In the genomic region with DNA sequence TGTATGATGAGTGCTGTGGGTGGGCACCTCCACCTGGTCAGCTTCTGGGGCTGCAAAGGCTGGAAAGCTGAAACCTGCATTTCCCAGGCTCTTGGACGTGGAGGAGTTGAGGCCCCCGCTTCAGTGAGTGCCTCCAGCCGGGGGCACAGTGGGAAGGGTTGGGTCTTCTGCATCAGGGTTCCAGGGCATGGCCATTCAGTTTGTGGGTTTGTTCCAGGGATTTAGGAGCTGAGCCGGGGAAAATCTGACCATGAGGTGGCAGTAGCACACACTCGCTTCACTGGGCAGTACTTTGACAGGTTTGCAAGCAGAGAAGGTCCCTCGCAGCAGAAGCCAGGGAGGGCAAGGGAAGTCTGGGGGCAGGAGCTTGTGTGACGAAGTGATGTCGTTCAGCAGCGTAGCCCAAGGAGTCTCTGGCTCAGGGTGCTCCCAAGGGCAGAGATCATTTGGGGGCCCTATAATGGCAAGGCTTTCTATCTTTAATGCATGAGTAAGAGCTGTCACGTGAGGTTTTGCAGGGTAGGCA, we compare ENCODE assay signal across 9 cellular contexts.
DNase-seq lines count a peak whose midpoint lies in the region; ATAC-seq, FAIRE-seq and TF ChIP-seq lines count a peak whose summit lies in the region.
"Had no signal": no experiment of that assay in that cellular context is flagged by ENCODE, and none has a peak within 500 bp of the region (broad histone marks: within the 10 kb centered on the region; RNA-seq: fewer than 3 reads in every experiment).

No MANE protein-coding gene starts in this region.

- H3K4me1 ChIP-seq in breast epithelium (peaks cover 0 to 5% of the 10 kb centered on the region in 2 donors), endothelial cell of umbilical vein (ENCODE audit: control insufficient read depth, extremely low read depth, insufficient read depth, low read length) (no peaks in the 10 kb centered on the region), upper lobe of right lung (no peaks in the 10 kb centered on the region), uterus (peaks cover 0 to 15% of the 10 kb centered on the region in 2 donors)

- no peaks in the 10 kb centered on the region for H3K27me3 ChIP-seq in breast epithelium
- H3K27me3 ChIP-seq in endothelial cell of umbilical vein (ENCODE audit: control insufficient read depth in 2 of 2, insufficient read depth in 2 of 2, low read length in 2 of 2): no peaks in the 10 kb centered on the region
- H3K27me3 ChIP-seq in upper lobe of right lung: peaks cover 5% of the 10 kb centered on the region
- H3K27me3 ChIP-seq in uterus: no peaks in the 10 kb centered on the region

- no peak overlapping the region for H3K9ac ChIP-seq in endothelial cell of umbilical vein (replicated peaks; ENCODE audit: extremely low read depth, insufficient read depth, low read length)

- TF ChIP-seq POLR2A in breast epithelium (IDR thresholded peaks at IDR 0.05) (no peak), endothelial cell of umbilical vein (IDR thresholded peaks at IDR 0.05; ENCODE audit: low read depth, low read length) (no peak), uterus (IDR thresholded peaks at IDR 0.05) (no peak)

- CTCF ChIA-PET in MCF 10A (lab: Yijun Ruan, JAX) (interaction anchor here (0.6 to 1.5 kb wide), 15 partner anchors 11 to 763 kb away, joined by 3 to 10 read pairs (median 4); no protein-coding TSS in a partner anchor), endothelial cell of umbilical vein (lab: Charles Lee) (interaction anchor here (0.6 to 1.6 kb wide), 42 partner anchors 9 to 767 kb away, joined by 3 to 22 read pairs (median 4); no protein-coding TSS in a partner anchor)

- no peaks in the 10 kb centered on the region for H4K20me1 ChIP-seq in endothelial cell of umbilical vein (replicated peaks; ENCODE audit: control insufficient read depth, extremely low read depth, insufficient read depth, low read length)

- no peaks in the 10 kb centered on the region for H3K36me3 Mint-ChIP-seq in MCF 10A (ENCODE audit: insufficient read depth, unreplicated experiment)
- H3K36me3 Mint-ChIP-seq: activated naive CD8-positive, alpha-beta T cell had no signal

- no peaks in the 10 kb centered on the region for H3K9me3 Mint-ChIP-seq in MCF 10A (ENCODE audit: unreplicated experiment)

- dilution Hi-C loops in endothelial cell of umbilical vein (cut with MboI; ENCODE audit: extremely low pct_ligation_motif_present, low sequenced_read_pairs): no loop called here

- peaks cover 0 to 5% of the 10 kb centered on the region in 2 donors for H3K9me3 ChIP-seq in breast epithelium
- no peaks in the 10 kb centered on the region for H3K9me3 ChIP-seq in endothelial cell of umbilical vein (replicated peaks; ENCODE audit: control insufficient read depth, insufficient read depth, low read length)
- no peaks in the 10 kb centered on the region for H3K9me3 ChIP-seq in upper lobe of right lung
- H3K9me3 ChIP-seq in uterus: no peaks in the 10 kb centered on the region

- no peak overlapping the region for H3K27ac Mint-ChIP-seq in MCF 10A (ENCODE audit: low read depth, unreplicated experiment)
- H3K27ac Mint-ChIP-seq: activated naive CD8-positive, alpha-beta T cell had no signal

- DNase-seq in MCF 10A (ENCODE audit: unreplicated experiment) (peak; percentile 76), breast epithelium (ENCODE audit: low spot score in 2 of 2) (no peak), NCI-H524 (lab: John Stamatoyannopoulos, UW) (peak; percentile 24 to 72), endothelial cell of umbilical vein (ENCODE audit: low read depth, low spot score) (peak; percentile 64), upper lobe of right lung (no peak), uterus (no peak)
- DNase-seq in stimulated activated naive CD4-positive, alpha-beta T cell (lab: John Stamatoyannopoulos, UW): no peak

- no peak for ATAC-seq in upper lobe of right lung
- ATAC-seq in GM18519 (IDR thresholded peaks at IDR 0.05; ENCODE audit: low FRiP score, unreplicated experiment): no peak

- H3K4me1 Mint-ChIP-seq in MCF 10A (ENCODE audit: insufficient read depth, unreplicated experiment): peaks cover 6% of the 10 kb centered on the region

- BruUV-seq in MCF 10A (replicated peaks; lab: Mats Ljungman, UMichigan) (no TSS peak), endothelial cell of umbilical vein (replicated peaks; lab: Mats Ljungman, UMichigan) (no TSS peak)

- H3K4me3 Mint-ChIP-seq in MCF 10A (ENCODE audit: unreplicated experiment): no peak overlapping the region
- H3K4me3 Mint-ChIP-seq: activated naive CD8-positive, alpha-beta T cell had no signal

- POLR2A ChIA-PET in MCF 10A (lab: Yijun Ruan, JAX) (interaction anchor here (0.5 to 1.4 kb wide), 7 partner anchors 24 to 766 kb away, joined by 3 to 6 read pairs (median 4); no protein-coding TSS in a partner anchor), endothelial cell of umbilical vein (lab: Charles Lee) (interaction anchor here (0.6 to 1.0 kb wide), 3 partner anchors 134 to 441 kb away, joined by 3 to 5 read pairs (median 4); no protein-coding TSS in a partner anchor)

- no peak overlapping the region for H2AFZ ChIP-seq in endothelial cell of umbilical vein (ENCODE audit: low read depth, low read length)

- no peaks in the 10 kb centered on the region for H3K27me3 Mint-ChIP-seq in MCF 10A (ENCODE audit: insufficient read depth, unreplicated experiment)

- no peaks in the 10 kb centered on the region for H3K36me3 ChIP-seq in breast epithelium
- H3K36me3 ChIP-seq in endothelial cell of umbilical vein (ENCODE audit: control insufficient read depth in 2 of 2, extremely low read depth in 1 of 2, insufficient read depth in 2 of 2, low read length in 2 of 2): no peaks in the 10 kb centered on the region
- no peaks in the 10 kb centered on the region for H3K36me3 ChIP-seq in upper lobe of right lung
- H3K36me3 ChIP-seq in uterus: no peaks in the 10 kb centered on the region

- H3K4me2 ChIP-seq in endothelial cell of umbilical vein (ENCODE audit: insufficient read depth, low read length): no peak overlapping the region

- peak; percentile 85 for FAIRE-seq in endothelial cell of umbilical vein (lab: Jason Lieb, UNC)

- H3K79me2 ChIP-seq in endothelial cell of umbilical vein (ENCODE audit: control insufficient read depth, insufficient read depth, low read length): no peaks in the 10 kb centered on the region

- H3K27ac ChIP-seq in breast epithelium (no peak overlapping the region), endothelial cell of umbilical vein (ENCODE audit: insufficient read depth, low read depth, low read length) (no peak overlapping the region), upper lobe of right lung (no peak overlapping the region), uterus (no peak overlapping the region)

- TF ChIP-seq CTCF in MCF 10A (IDR thresholded peaks at IDR 0.05; ENCODE audit: unreplicated experiment): peak; percentile 54
- TF ChIP-seq CTCF in breast epithelium (IDR thresholded peaks at IDR 0.05): no peak
- TF ChIP-seq CTCF in endothelial cell of umbilical vein (IDR thresholded peaks at IDR 0.05; ENCODE audit: extremely low read depth in 1 of 2, insufficient read depth in 1 of 2, low read depth in 1 of 2, low read length in 2 of 2): peak; percentile 62 to 74
- TF ChIP-seq CTCF in upper lobe of right lung (IDR thresholded peaks at IDR 0.05): peak; percentile 17
- TF ChIP-seq CTCF in uterus (IDR thresholded peaks at IDR 0.05): no peak

- H3K9me1 ChIP-seq in endothelial cell of umbilical vein (replicated peaks; ENCODE audit: control insufficient read depth, extremely low read depth, insufficient read depth, low read length): no peaks in the 10 kb centered on the region

- intact Hi-C loops in MCF 10A (cut with micrococcal nuclease): loop anchor here (1.0 to 2.0 kb wide), 4 partner anchors 68 to 766 kb away; no protein-coding TSS in a partner anchor
- intact Hi-C loops in breast epithelium (cut with DNase I; ENCODE audit: low total_unique reads): no loop called here
- intact Hi-C loops in endothelial cell of umbilical vein (cut with micrococcal nuclease): loop anchor here (1.0 kb wide), 2 partner anchors 129 to 441 kb away; no protein-coding TSS in a partner anchor
- intact Hi-C loops in upper lobe of right lung (cut with DNase I): no loop called here
- intact Hi-C loops in uterus (cut with DNase I; ENCODE audit: low total_unique reads): no loop called here

- no peak overlapping the region for H3K4me3 ChIP-seq in breast epithelium
- H3K4me3 ChIP-seq in endothelial cell of umbilical vein (replicated peaks in 1 of 3; ENCODE audit: insufficient read depth in 1 of 3, low read depth in 1 of 3, low read length in 3 of 3): no peak overlapping the region
- H3K4me3 ChIP-seq in upper lobe of right lung: no peak overlapping the region
- H3K4me3 ChIP-seq in uterus: no peak overlapping the region

TF ChIP-seq in endothelial cell of umbilical vein, 7 proteins besides CTCF, POLR2A, EP300 and RAD21:
- TF ChIP-seq GATA2 (IDR thresholded peaks at IDR 0.05; ENCODE audit: insufficient read depth, insufficient read length, low read depth, low read length) (no peak), JUN (IDR thresholded peaks at IDR 0.05; ENCODE audit: borderline replicate concordance, insufficient read depth, insufficient read length, low read depth) (no peak), EZH2 (IDR thresholded peaks at IDR 0.05; ENCODE audit: borderline replicate concordance, low read depth, low read length, severe bottlenecking) (no peak), MYC (IDR thresholded peaks at IDR 0.05; ENCODE audit: low read depth, low read length) (no peak), POLR2AphosphoS5 (IDR thresholded peaks at IDR 0.05; ENCODE audit: insufficient read depth, low read depth, low read length) (no peak), FOS (IDR thresholded peaks at IDR 0.05; ENCODE audit: borderline replicate concordance, insufficient read depth, low read length) (no peak)
- TF ChIP-seq, protein P1, sequence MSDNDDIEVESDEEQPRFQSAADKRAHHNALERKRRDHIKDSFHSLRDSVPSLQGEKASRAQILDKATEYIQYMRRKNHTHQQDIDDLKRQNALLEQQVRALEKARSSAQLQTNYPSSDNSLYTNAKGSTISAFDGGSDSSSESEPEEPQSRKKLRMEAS (IDR thresholded peaks at IDR 0.05; ENCODE audit: insufficient read depth, insufficient read length): no peak

Comparison
In these comparisons a context has a peak if more than half of its experiments do, and no peak if none do; other contexts are left out.
1. DNase-seq: peak in MCF 10A (single experiment), NCI-H524 (2 of 2) and endothelial cell of umbilical vein (single experiment); none in breast epithelium (0 of 2), upper lobe of right lung (single experiment), stimulated activated naive CD4-positive, alpha-beta T cell (0 of 6) and uterus (0 of 2).
2. CTCF ChIP-seq: peak in MCF 10A (single experiment), endothelial cell of umbilical vein (2 of 2) and upper lobe of right lung (single experiment); none in breast epithelium (0 of 3) and uterus (0 of 4).
3. intact Hi-C loops: an anchor here in MCF 10A (1.0 to 2.0 kb wide) and endothelial cell of umbilical vein (1.0 kb wide); none called in breast epithelium, upper lobe of right lung and uterus.